15 cellular contexts compared by ENCODE assay signal in genomic region chr12:132315951-132316350, GRCh38. TPM values are rescaled to one million over a fixed set of nuclear protein-coding genes. Genes with fewer than 3 reads are reported as not detected.
DNase-seq lines count a peak whose midpoint lies in the region; ATAC-seq and TF ChIP-seq lines count a peak whose summit lies in the region.
"Had no signal": no experiment of that assay in that cellular context is flagged by ENCODE, and none has a peak within 500 bp of the region (broad histone marks: within the 10 kb centered on the region; RNA-seq: fewer than 3 reads in every experiment).

No MANE protein-coding gene starts in this region.

- ATAC-seq in left cardiac atrium = no peak
- ATAC-seq in activated CD8-positive, alpha-beta T cell treated with anti-CD3 and anti-CD28 coated beads, Interleukin-2, amount 10 ng/mL, durations not matched to agents 7 days and 5 days = no peak
- ATAC-seq: GM23338 had no signal

- H3K9me3 ChIP-seq in left ventricle myocardium inferior (replicated peaks) = peaks cover 19% of the 10 kb centered on the region
- H3K9me3 ChIP-seq: BE2C had no signal

- TF ChIP-seq CTCF in left ventricle myocardium inferior (IDR thresholded peaks at IDR 0.05; ENCODE audit: borderline replicate concordance) (no peak), dorsolateral prefrontal cortex (IDR thresholded peaks at IDR 0.05 in 54 of 56, conservative IDR thresholded peaks at IDR 0.05 in 2 of 56; ENCODE audit: low read depth in 1 of 56, partially characterized antibody in 56 of 56) (no peak)

- H3K36me3 ChIP-seq in left ventricle myocardium inferior = no peaks in the 10 kb centered on the region
- H3K36me3 ChIP-seq: BE2C had no signal

- H3K27ac ChIP-seq in left ventricle myocardium inferior (replicated peaks) = no peak overlapping the region
- peak overlapping the region in 41 of 59 donors; percentile 3 to 93 (median 53) for H3K27ac ChIP-seq in dorsolateral prefrontal cortex

- H3K27me3 ChIP-seq in left ventricle myocardium inferior (ENCODE audit: low read depth) = peaks cover 67% of the 10 kb centered on the region
- no peaks in the 10 kb centered on the region for H3K27me3 ChIP-seq in dorsolateral prefrontal cortex

- no peak overlapping the region for H3K4me3 Mint-ChIP-seq in activated CD8-positive, alpha-beta T cell treated with anti-CD3 and anti-CD28 coated beads, Interleukin-2, amount 10 ng/mL, durations not matched to agents 7 days and 5 days
- H3K4me3 Mint-ChIP-seq: CD8-positive, alpha-beta memory T cell; GM23338 had no signal

- no peaks in the 10 kb centered on the region for H3K4me1 Mint-ChIP-seq in activated CD8-positive, alpha-beta T cell treated with anti-CD3 and anti-CD28 coated beads, Interleukin-2, amount 10 ng/mL, durations not matched to agents 7 days and 5 days (ENCODE audit: low read depth)
- H3K4me1 Mint-ChIP-seq: CD8-positive, alpha-beta memory T cell; GM23338 had no signal

- CTCF ChIA-PET in activated CD8-positive, alpha-beta T cell treated with anti-CD3 and anti-CD28 coated beads, Interleukin-2, amount 10 ng/mL, durations not matched to agents 7 days and 5 days (lab: Charles Lee) = no interaction called here

- no peaks in the 10 kb centered on the region for H3K27me3 Mint-ChIP-seq in activated CD8-positive, alpha-beta T cell treated with anti-CD3 and anti-CD28 coated beads, Interleukin-2, amount 10 ng/mL, durations not matched to agents 7 days and 5 days (ENCODE audit: low read depth)

- no peak overlapping the region for H3K4me3 ChIP-seq in left ventricle myocardium inferior
- no peak overlapping the region for H3K4me3 ChIP-seq in dorsolateral prefrontal cortex
- H3K4me3 ChIP-seq: GM23338 had no signal

- POLR2A ChIA-PET in activated CD8-positive, alpha-beta T cell treated with anti-CD3 and anti-CD28 coated beads, Interleukin-2, amount 10 ng/mL, durations not matched to agents 7 days and 5 days (lab: Charles Lee) = no interaction called here

- DNase-seq in left cardiac atrium (peak; percentile 7), left ventricle myocardium inferior (no peak), dorsolateral prefrontal cortex (peak in 4 of 10 donors; percentile 8 to 34 (median 18)), posterior vena cava (ENCODE audit: low spot score) (peak; percentile 73), dermis blood vessel endothelial cell (no peak), NCI-H345 treated with DMSO at 0.1 percent for 48 hours (lab: John Stamatoyannopoulos, UW; ENCODE audit: unreplicated experiment) (no peak)
- no peak for DNase-seq in activated CD8-positive, alpha-beta T cell treated with anti-CD3 and anti-CD28 coated beads, Interleukin-2, amount 10 ng/mL, durations not matched to agents 7 days and 5 days
- DNase-seq: BE2C; Caco-2; CD8-positive, alpha-beta memory T cell; DND-41; GDM1; H7 had no signal

- H3K4me1 ChIP-seq in left ventricle myocardium inferior = no peaks in the 10 kb centered on the region
- H3K4me1 ChIP-seq: BE2C, Caco-2 had no signal

- no peaks in the 10 kb centered on the region for H3K36me3 Mint-ChIP-seq in activated CD8-positive, alpha-beta T cell treated with anti-CD3 and anti-CD28 coated beads, Interleukin-2, amount 10 ng/mL, durations not matched to agents 7 days and 5 days (ENCODE audit: low read depth)

- H3K9me3 Mint-ChIP-seq in activated CD8-positive, alpha-beta T cell treated with anti-CD3 and anti-CD28 coated beads, Interleukin-2, amount 10 ng/mL, durations not matched to agents 7 days and 5 days (ENCODE audit: insufficient read depth) = peaks cover 11% of the 10 kb centered on the region

- no peak overlapping the region for H3K27ac Mint-ChIP-seq in activated CD8-positive, alpha-beta T cell treated with anti-CD3 and anti-CD28 coated beads, Interleukin-2, amount 10 ng/mL, durations not matched to agents 7 days and 5 days
- H3K27ac Mint-ChIP-seq: CD8-positive, alpha-beta memory T cell; GM23338 had no signal

- intact Hi-C loops in left cardiac atrium (cut with DNase I) (no loop called here), left ventricle myocardium inferior (cut with micrococcal nuclease) (no loop called here), dorsolateral prefrontal cortex (cut with DNase I) (no loop called here), posterior vena cava (cut with DNase I) (no loop called here)

RNA-seq across cellular contexts. Expression of gene GALNT9, which starts 13.4 kb away (rescaled TPM):
- total RNA-seq in left cardiac atrium (1 to 10 TPM; 2.6 to 2.7 TPM), left ventricle myocardium inferior (not detected), dorsolateral prefrontal cortex (100 to 1,000 TPM in 37 of 120 experiments, 10 to 100 TPM in 83; 22.8 to 134 (median 90.1) TPM), posterior vena cava (not detected), dermis blood vessel endothelial cell (0.14 and 0.17 TPM in 2 replicates)
- total RNA-seq in activated CD8-positive, alpha-beta T cell treated with anti-CD3 and anti-CD28 coated beads, Interleukin-2, amount 10 ng/mL, durations not matched to agents 7 days and 5 days = not detected
- total RNA-seq: HT-29 had no signal

Comparison
In these comparisons a context has a peak if more than half of its experiments do, and no peak if none do; other contexts are left out.
1. DNase-seq: peak in left cardiac atrium (single experiment) and posterior vena cava (single experiment); none in left ventricle myocardium inferior (single experiment), activated CD8-positive, alpha-beta T cell treated with anti-CD3 and anti-CD28 coated beads, Interleukin-2, amount 10 ng/mL, durations not matched to agents 7 days and 5 days (single experiment), dermis blood vessel endothelial cell (single experiment) and NCI-H345 treated with DMSO at 0.1 percent for 48 hours (single experiment).
2. RNA of gene GALNT9, which starts 13.4 kb away (total RNA-seq): 22.8 to 134 TPM in dorsolateral prefrontal cortex; 2.6 to 2.7 TPM in left cardiac atrium, not detected in left ventricle myocardium inferior (single experiment), 0.14 to 0.17 TPM in dermis blood vessel endothelial cell, not detected in posterior vena cava and not detected in activated CD8-positive, alpha-beta T cell treated with anti-CD3 and anti-CD28 coated beads, Interleukin-2, amount 10 ng/mL, durations not matched to agents 7 days and 5 days; every median in the first group is over 4 times any median in the second.